23 cellular contexts compared by ENCODE assay signal in the genomic region with DNA sequence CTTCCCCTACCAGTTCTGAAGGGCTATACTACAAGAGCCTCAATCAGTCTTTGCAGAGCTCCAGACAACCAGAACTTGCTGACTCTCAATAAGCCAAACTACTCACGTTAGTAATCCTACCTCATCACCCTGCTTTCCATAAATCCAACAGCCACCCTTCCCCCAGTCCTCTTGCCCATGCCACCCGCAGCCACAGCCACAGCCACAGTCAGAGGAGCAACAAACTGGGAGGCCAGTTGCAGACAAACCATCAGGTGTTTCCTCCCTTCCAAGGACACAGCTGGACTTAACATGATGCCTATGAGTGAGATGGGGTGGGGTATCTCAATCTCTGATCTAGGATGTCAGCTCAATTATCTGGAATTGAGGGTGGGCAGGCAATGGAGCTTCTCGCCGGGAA. TPM values are rescaled to one million over a fixed set of nuclear protein-coding genes. Genes with fewer than 3 reads are reported as not detected.
DNase-seq lines count a peak whose midpoint lies in the region; ATAC-seq, FAIRE-seq and TF ChIP-seq lines count a peak whose summit lies in the region.
"Had no signal": no experiment of that assay in that cellular context is flagged by ENCODE, and none has a peak within 500 bp of the region (broad histone marks: within the 10 kb centered on the region; RNA-seq: fewer than 3 reads in every experiment).

No MANE protein-coding gene starts in this region.

- H3K4me1 Mint-ChIP-seq in nephron: peaks cover 6% of the 10 kb centered on the region
- H3K4me1 Mint-ChIP-seq: CD8-positive, alpha-beta memory T cell had no signal

- no peak overlapping the region for H4K8ac ChIP-seq in H1 (ENCODE audit: extremely low read depth, insufficient read depth, low read length)

- H3K27ac Mint-ChIP-seq in nephron: no peak overlapping the region
- H3K27ac Mint-ChIP-seq: CD8-positive, alpha-beta memory T cell; HFFc6 had no signal

- no peak overlapping the region for H2AFZ ChIP-seq in H1 (ENCODE audit: low read length)

- WGBS in H1 (ENCODE audit: extremely low coverage in 1 of 2, insufficient coverage in 1 of 2, insufficient read length in 1 of 2, insufficient replicate concordance in 2 of 2, low coverage in 1 of 2, low lambda C conversion rate in 2 of 2, missing lambda C conversion rate in 1 of 2), 2 experiments: 18% methylated on average over 4 of the region's 4 CpGs; no CpG with 5 or more reads in 1 of the 2 experiments
- 32 to 37% methylated on average over 4 of the region's 4 CpGs for WGBS in aorta, 2 donors

- peaks cover 5% of the 10 kb centered on the region for H3K23me2 ChIP-seq in H1 (ENCODE audit: low read depth, low read length)

- TF ChIP-seq EP300 in H1 (IDR thresholded peaks at IDR 0.05; ENCODE audit: borderline replicate concordance in 1 of 2, low read depth in 2 of 2, low read length in 2 of 2): no peak

- DNase-seq in Ammon's horn (ENCODE audit: low spot score): peak; percentile 2
- DNase-seq in M059J (ENCODE audit: low read depth): peak; percentile 46
- peak in 1 of 2 experiments; percentile 42 for DNase-seq in H1 (ENCODE audit: low read depth in 1 of 2, low spot score in 2 of 2)
- no peak for DNase-seq in activated naive CD4-positive, alpha-beta T cell treated with anti-CD3 and anti-CD28 coated beads, Interleukin-2, amount 50 U/mL, for 16 hours
- no peak for DNase-seq in iPS-NIHi7 (ENCODE audit: extremely low spot score)
- DNase-seq in aorta: no peak
- no peak for DNase-seq in NCI-H2171 treated with DMSO at 0.1 percent for 48 hours (lab: John Stamatoyannopoulos, UW)
- DNase-seq: 8988T; CD8-positive, alpha-beta memory T cell; GDM1; GOT3; HFFc6; NCI-H1417; NCI-H1930; NCI-H748 treated with DMSO at 0.1 percent for 48 hours had no signal

- H2AK5ac ChIP-seq in H1 (ENCODE audit: low read depth, low read length): no peak overlapping the region

- no peak overlapping the region for H2BK120ac ChIP-seq in H1 (replicated peaks; ENCODE audit: low read depth, low read length)

- H4K91ac ChIP-seq in H1 (replicated peaks; ENCODE audit: insufficient read length, low read length): no peak overlapping the region

- peak overlapping the region; percentile 61 to 88 (median 68); a peak in 7 of 8 replicates for H3K4me3 ChIP-seq in H1 (ENCODE audit: extremely low read depth in 1 of 4, insufficient read depth in 2 of 4, low read depth in 3 of 4, low read length in 4 of 4)
- H3K4me3 ChIP-seq in aorta (ENCODE audit: low read length in 2 of 2): no peak overlapping the region
- H3K4me3 ChIP-seq: BLaER1, GM12878, SJCRH30 had no signal

- intact Hi-C loops in aorta (cut with DNase I): loop anchor here in 1 of 2 donors (10.0 kb wide), 1 partner anchor 695 kb away; no protein-coding TSS in a partner anchor

- peak overlapping the region; percentile 83 to 94 for H3K4me2 ChIP-seq in H1 (ENCODE audit: insufficient read depth in 1 of 2, low read depth in 2 of 2, low read length in 2 of 2)
- H3K4me2 ChIP-seq: BLaER1 had no signal

- no peak overlapping the region for H3K9ac ChIP-seq in H1 (replicated peaks in 1 of 4; ENCODE audit: extremely low read depth in 1 of 4, low read depth in 3 of 4, low read length in 3 of 4)
- H3K9ac ChIP-seq: BLaER1 had no signal

- H3K9me3 Mint-ChIP-seq in nephron: peaks cover 6% of the 10 kb centered on the region

- H3K27ac ChIP-seq in H1 (ENCODE audit: low read depth, low read length) (no peak overlapping the region), aorta (ENCODE audit: low read depth in 1 of 2, low read length in 2 of 2) (no peak overlapping the region)
- H3K27ac ChIP-seq: BLaER1, RWPE1, SJCRH30 had no signal

- H3K14ac ChIP-seq in H1 (ENCODE audit: insufficient read length): no peak overlapping the region

- no peak overlapping the region for H4K5ac ChIP-seq in H1 (ENCODE audit: insufficient read length, low read depth, low read length)

- no peak for TF ChIP-seq POLR2A in H1 (IDR thresholded peaks at IDR 0.05; ENCODE audit: control extremely low read depth in 1 of 2, low read depth in 2 of 2, low read length in 2 of 2)

- H2BK5ac ChIP-seq in H1 (ENCODE audit: low read depth, low read length): no peak overlapping the region

- ATAC-seq in aorta (ENCODE audit: low FRiP score): no peak
- ATAC-seq: GM12878 had no signal

- peaks cover 8% of the 10 kb centered on the region for H3K27me3 Mint-ChIP-seq in nephron (ENCODE audit: low read depth)

- H3K36me3 Mint-ChIP-seq in nephron (ENCODE audit: low read depth): no peaks in the 10 kb centered on the region
- H3K36me3 Mint-ChIP-seq: CD8-positive, alpha-beta memory T cell had no signal

- peak overlapping the region; percentile 67 to 71 (median 70) for H3K4me3 Mint-ChIP-seq in nephron
- H3K4me3 Mint-ChIP-seq: CD8-positive, alpha-beta memory T cell; HFFc6 had no signal

- no peak overlapping the region for H2BK20ac ChIP-seq in H1 (ENCODE audit: low read length)

- no peak overlapping the region for H2BK15ac ChIP-seq in H1 (ENCODE audit: low read length)

- POLR2A ChIA-PET in H1 (lab: Charles Lee; ENCODE audit: partially characterized antibody): no interaction called here

- H3K23ac ChIP-seq in H1 (ENCODE audit: insufficient read length): no peak overlapping the region

- no peaks in the 10 kb centered on the region for H3K36me3 ChIP-seq in H1 (ENCODE audit: control insufficient read depth in 2 of 4, insufficient read depth in 4 of 4, low read length in 3 of 4)
- no peaks in the 10 kb centered on the region for H3K36me3 ChIP-seq in aorta (ENCODE audit: control insufficient read depth in 1 of 2, insufficient read depth in 2 of 2, low read length in 1 of 2)
- H3K36me3 ChIP-seq: BLaER1, SJCRH30 had no signal

- H3K56ac ChIP-seq in H1 (replicated peaks; ENCODE audit: insufficient read length, low read depth, low read length): no peak overlapping the region

- no peak for TF ChIP-seq RAD21 in H1 (IDR thresholded peaks at IDR 0.05 in 1 of 2, conservative IDR thresholded peaks at IDR 0.05 in 1 of 2; ENCODE audit: low read depth in 2 of 2, low read length in 2 of 2)

- no peaks in the 10 kb centered on the region for H3K27me3 ChIP-seq in H1 (replicated peaks in 1 of 4; ENCODE audit: control insufficient read depth in 3 of 4, extremely low read depth in 1 of 4, insufficient read depth in 3 of 4, low read length in 3 of 4)
- no peaks in the 10 kb centered on the region for H3K27me3 ChIP-seq in aorta (ENCODE audit: control insufficient read depth in 1 of 2, insufficient read depth in 2 of 2, low read length in 1 of 2)
- H3K27me3 ChIP-seq: SJCRH30 had no signal

- H2BK12ac ChIP-seq in H1 (ENCODE audit: low read depth, low read length): 0 out of 2 replicates have a peak overlapping the region, but pooled peaks have one; percentile 9

- TF ChIP-seq CTCF in H1 (IDR thresholded peaks at IDR 0.05; ENCODE audit: control extremely low read depth in 1 of 3, insufficient read depth in 1 of 3, low read depth in 1 of 3, low read length in 3 of 3) (no peak), nephron (IDR thresholded peaks at IDR 0.05; ENCODE audit: unreplicated experiment in 3 of 3) (no peak)

- H3K79me1 ChIP-seq in H1 (ENCODE audit: low read depth, low read length): no peaks in the 10 kb centered on the region

- CTCF ChIA-PET in H1 (lab: Charles Lee; ENCODE audit: partially characterized antibody): interaction anchor here (1.6 kb wide), 1 partner anchor 182 kb away, joined by 4 read pairs; no protein-coding TSS in a partner anchor

- no peak for FAIRE-seq in H1 (lab: Jason Lieb, UNC)
- FAIRE-seq: GM12878, GM18507 had no signal

- H3K18ac ChIP-seq in H1 (ENCODE audit: extremely low read depth, low read length): peak overlapping the region; percentile 7; the same call in 1 of the 2 replicates

- no peak overlapping the region for H3K4ac ChIP-seq in H1 (replicated peaks; ENCODE audit: insufficient read length, low read depth, low read length)

- H3K79me2 ChIP-seq in H1 (ENCODE audit: control insufficient read depth in 1 of 2, insufficient read depth in 2 of 2, low read length in 2 of 2): no peaks in the 10 kb centered on the region; a peak in 1 of 4 replicates

- H3K9me3 ChIP-seq in H1 (ENCODE audit: insufficient read depth in 2 of 2, low read depth in 1 of 2, low read length in 1 of 2): no peaks in the 10 kb centered on the region
- H3K9me3 ChIP-seq in aorta (ENCODE audit: control insufficient read depth, low read length): no peaks in the 10 kb centered on the region
- H3K9me3 ChIP-seq: BLaER1, SJCRH30 had no signal

- H3K4me1 ChIP-seq in H1 (replicated peaks in 1 of 4; ENCODE audit: control insufficient read depth in 3 of 4, insufficient read depth in 4 of 4, low read length in 3 of 4) (peaks cover 0 to 8% (median 5%) of the 10 kb centered on the region in 4 experiments; a peak in 5 of 7 replicates), aorta (ENCODE audit: control insufficient read depth in 1 of 2, insufficient read depth in 2 of 2, low read length in 2 of 2) (no peaks in the 10 kb centered on the region)
- H3K4me1 ChIP-seq: BLaER1, SJCRH30 had no signal

- no peaks in the 10 kb centered on the region for H4K20me1 ChIP-seq in H1 (replicated peaks in 1 of 2; ENCODE audit: control insufficient read depth in 1 of 2, insufficient read depth in 2 of 2, low read length in 2 of 2)
- H4K20me1 ChIP-seq: BLaER1 had no signal

TF ChIP-seq in H1, 55 proteins besides CTCF, POLR2A, EP300 and RAD21:
- TF ChIP-seq TAF1 (IDR thresholded peaks at IDR 0.05; ENCODE audit: low read depth, low read length): no peak

RNA-seq across cellular contexts. Expression of gene GABRA3, which starts 1.0 kb away (rescaled TPM):
- 14.5 and 17.6 TPM in 2 replicates for total RNA-seq in M059J (2014; rRNA removed; shearing (Covaris generic))
- total RNA-seq in H1 (2021; fragmentation: NEBNext Ultra II Directional; extraction: Animal tissue kit (Norgen Biotek cat#: 25700)): 6.5 and 6.8 TPM in 2 replicates
- polyA plus RNA-seq in H1 (2011; rRNA removed) (4.5 and 6.1 TPM in 2 replicates), aorta (not detected)
- polyA plus RNA-seq in H1 (2011; cell fraction: cytosol; rRNA removed): 5.3 TPM
- 6.5 TPM for polyA plus RNA-seq in H1 (2011; cell fraction: nucleus; rRNA removed)
- polyA plus RNA-seq in H1 (2012, experiment 1 of 2): 4.5 to 5.6 TPM (median 5.2 TPM) in 4 replicates
- polyA plus RNA-seq in H1 (2012, experiment 2 of 2): 1.5 TPM
- polyA plus RNA-seq in H1 (2013, experiment 1 of 2): 10.5 TPM
- 12.8 TPM for polyA plus RNA-seq in H1 (2013, experiment 2 of 2)
- polyA minus RNA-seq in H1 (2011; rRNA and poly(A)+ RNA removed): 23.5 and 23.6 TPM in 2 replicates
- 8.6 TPM for polyA minus RNA-seq in H1 (2011; cell fraction: cytosol; rRNA and poly(A)+ RNA removed)
- polyA minus RNA-seq in H1 (2011; cell fraction: nucleus; rRNA and poly(A)+ RNA removed): 13.8 TPM
- not detected for total RNA-seq in aorta
- total RNA-seq: GM12878, HFFc6, LHCN-M2, NCI-H460 had no signal
- polyA plus RNA-seq: CD8-positive, alpha-beta memory T cell had no signal

Comparison
In these comparisons a context has a peak if more than half of its experiments do, and no peak if none do; other contexts are left out.
1. DNase-seq: peak in Ammon's horn (single experiment) and M059J (single experiment); none in activated naive CD4-positive, alpha-beta T cell treated with anti-CD3 and anti-CD28 coated beads, Interleukin-2, amount 50 U/mL, for 16 hours (single experiment), iPS-NIHi7 (single experiment), aorta (0 of 2) and NCI-H2171 treated with DMSO at 0.1 percent for 48 hours (single experiment).
2. H3K4me3 ChIP-seq: peak in H1 (4 of 4); none in aorta (0 of 2).